9 cellular contexts compared by ENCODE assay signal in the genomic region with DNA sequence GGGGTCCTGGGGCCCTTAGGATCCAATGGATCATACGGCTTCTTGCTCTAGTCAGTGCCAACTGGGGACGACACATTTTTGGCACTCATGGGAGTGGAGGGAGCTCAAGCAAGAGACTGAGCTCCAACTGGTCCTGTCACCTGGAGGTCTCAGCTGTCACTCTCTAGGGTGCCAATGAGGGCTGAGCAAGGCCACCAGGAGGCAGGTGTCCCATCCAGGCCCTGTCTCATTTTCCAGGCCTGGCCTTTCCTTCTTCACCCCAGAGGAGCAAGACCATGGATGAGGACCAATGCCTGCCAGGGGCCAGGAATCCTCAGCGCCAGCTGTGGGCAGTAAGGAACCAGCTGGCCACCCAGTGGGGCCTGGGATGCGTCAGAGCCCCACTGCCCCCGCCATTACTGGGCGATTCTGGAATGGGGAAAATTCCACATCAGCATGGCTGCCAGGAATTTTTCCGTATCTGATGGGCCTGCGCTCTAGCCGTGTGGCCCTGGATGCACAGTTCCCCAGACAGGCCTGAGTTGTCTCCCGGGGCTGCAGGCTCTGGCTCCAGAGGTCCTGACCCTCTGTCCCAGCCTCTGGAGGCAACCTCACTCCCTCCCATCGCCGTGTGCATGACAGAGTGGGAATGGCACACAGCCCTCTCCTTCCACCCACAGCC. TPM values are rescaled to one million over a fixed set of nuclear protein-coding genes. Genes with fewer than 3 reads are reported as not detected.
DNase-seq lines count a peak whose midpoint lies in the region; ATAC-seq and TF ChIP-seq lines count a peak whose summit lies in the region.
"Had no signal": no experiment of that assay in that cellular context is flagged by ENCODE, and none has a peak within 500 bp of the region (broad histone marks: within the 10 kb centered on the region; RNA-seq: fewer than 3 reads in every experiment).

No MANE protein-coding gene starts in this region.

- no peak for TF ChIP-seq POLR2A in transverse colon (IDR thresholded peaks at IDR 0.05)

- peaks cover 3 to 41% (median 31%) of the 10 kb centered on the region in 4 donors for H3K4me1 ChIP-seq in transverse colon

- no peak for TF ChIP-seq EP300 in transverse colon (IDR thresholded peaks at IDR 0.05; ENCODE audit: low read depth)

- H3K36me3 ChIP-seq in transverse colon: peaks cover 0 to 36% (median 23%) of the 10 kb centered on the region in 4 donors

- H3K27me3 ChIP-seq in transverse colon: no peaks in the 10 kb centered on the region

- intact Hi-C loops in transverse colon (cut with DNase I; ENCODE audit: low total_unique reads): no loop called here

- 57% methylated on average over 12 of the region's 12 CpGs; no CpG with 5 or more reads in 1 of the 2 donors for WGBS in transverse colon (ENCODE audit: low coverage in 1 of 2), 2 donors

- DNase-seq in NCI-H146 (lab: John Stamatoyannopoulos, UW) (peak; percentile 20), NCI-H146 treated with DMSO at 0.1 percent for 48 hours (lab: John Stamatoyannopoulos, UW; ENCODE audit: unreplicated experiment) (no peak), coronary artery (ENCODE audit: low spot score) (peak; percentile 96), medulla oblongata (ENCODE audit: extremely low spot score) (peak; percentile 46), transverse colon (no peak)

- ATAC-seq in GM18498 (IDR thresholded peaks at IDR 0.05; ENCODE audit: unreplicated experiment): no peak
- ATAC-seq in GM19455 (IDR thresholded peaks at IDR 0.05; ENCODE audit: unreplicated experiment): no peak
- no peak for ATAC-seq in GM19463 (IDR thresholded peaks at IDR 0.05; ENCODE audit: unreplicated experiment)

- in situ Hi-C loops in transverse colon (cut with MboI; ENCODE audit: low pct_ligation_motif_present in 1 of 4, low pct_unique_long_range_greater_than_20kb in 1 of 4, low sequenced_read_pairs in 3 of 4): no loop called here

- H3K27ac ChIP-seq in coronary artery (peak overlapping the region; percentile 59 to 95), transverse colon (peak overlapping the region; percentile 37 to 89 (median 85))

- TF ChIP-seq CTCF in coronary artery (IDR thresholded peaks at IDR 0.05) (no peak), transverse colon (IDR thresholded peaks at IDR 0.05) (peak in 2 of 5 experiments; percentile 24 to 25)

- H3K4me3 ChIP-seq in coronary artery (peak overlapping the region; percentile 61), transverse colon (peak overlapping the region in 3 of 4 donors; percentile 19 to 40 (median 27))

- H3K9me3 ChIP-seq in transverse colon: no peaks in the 10 kb centered on the region

RNA-seq across cellular contexts. Expression of gene GAL3ST1, which starts 0.7 kb away (rescaled TPM):
- total RNA-seq in transverse colon: 10 to 100 TPM in 1 of 4 donors, 1 to 10 TPM in 3; 5.6 to 24.2 (median 8.7) TPM
- total RNA-seq: B cell had no signal

RNA-seq across cellular contexts. Expression of gene PES1, which starts 16.6 kb away (rescaled TPM):
- total RNA-seq in transverse colon: 10 to 100 TPM; 13.5 to 39.5 (median 30.6) TPM

RNA-seq across cellular contexts. Expression of gene SEC14L6, which starts 28.6 kb away (rescaled TPM):
- total RNA-seq in transverse colon: under 1 TPM in 2 of 4 donors, not detected in 2; 0.14 to 0.48 TPM
- total RNA-seq: B cell had no signal

RNA-seq across cellular contexts. Expression of gene TCN2, which starts 31.8 kb away (rescaled TPM):
- 10 to 100 TPM; 16.5 to 63.8 (median 28.4) TPM for total RNA-seq in transverse colon

Comparison
In these comparisons a context has a peak if more than half of its experiments do, and no peak if none do; other contexts are left out.
1. DNase-seq: peak in NCI-H146 (single experiment), coronary artery (single experiment) and medulla oblongata (single experiment); none in NCI-H146 treated with DMSO at 0.1 percent for 48 hours (single experiment) and transverse colon (single experiment).